Comparison of ENCODE assay signal across 12 cellular contexts in the genomic region with DNA sequence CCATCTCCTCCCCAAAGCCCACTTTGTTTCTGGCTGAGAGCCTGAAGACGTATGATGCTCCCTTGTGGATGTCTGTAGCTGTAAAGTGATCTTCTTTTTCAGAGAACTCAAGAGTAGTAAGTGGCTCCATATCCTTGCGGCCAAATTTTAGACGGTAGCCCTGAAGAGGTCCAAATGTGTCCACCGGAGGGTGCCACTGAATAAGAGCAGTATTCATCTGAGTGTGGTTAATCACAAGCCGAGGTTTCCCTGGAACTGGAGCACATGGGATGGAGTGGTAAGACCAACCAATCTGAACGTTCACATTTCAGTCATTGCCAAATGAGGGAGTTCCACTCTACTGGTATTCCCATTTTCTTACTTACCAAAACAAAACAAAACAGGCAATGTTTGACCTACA.
DNase-seq lines count a peak whose midpoint lies in the region; ATAC-seq and TF ChIP-seq lines count a peak whose summit lies in the region.
"Had no signal": no experiment of that assay in that cellular context is flagged by ENCODE, and none has a peak within 500 bp of the region (broad histone marks: within the 10 kb centered on the region; RNA-seq: fewer than 3 reads in every experiment).

No MANE protein-coding gene starts in this region.

- peak; percentile 20 for TF ChIP-seq RAD21 in neural cell (conservative IDR thresholded peaks at IDR 0.05)

- peak; percentile 73 for TF ChIP-seq CTCF in epithelial cell of proximal tubule (conservative IDR thresholded peaks at IDR 0.05; ENCODE audit: low read depth, low read length)
- peak; percentile 30 for TF ChIP-seq CTCF in neural cell (IDR thresholded peaks at IDR 0.05; ENCODE audit: poor library complexity, severe bottlenecking)

- no peak overlapping the region for H3K9ac ChIP-seq in neural cell (ENCODE audit: low read length)

- no peak for TF ChIP-seq EP300 in neural cell (conservative IDR thresholded peaks at IDR 0.05; ENCODE audit: poor library complexity, severe bottlenecking)

- H3K9me2 ChIP-seq in neural cell (ENCODE audit: insufficient read depth, low read length): no peaks in the 10 kb centered on the region

- H3K27ac ChIP-seq in neural cell (ENCODE audit: low read length): no peak overlapping the region

- H3F3A ChIP-seq in neural cell (ENCODE audit: insufficient read depth, low read length, poor library complexity, severe bottlenecking): no peaks in the 10 kb centered on the region

- no peaks in the 10 kb centered on the region for H3K9me3 ChIP-seq in neural cell (ENCODE audit: low read length)

- DNase-seq in H4 (ENCODE audit: low spot score): peak; percentile 34
- DNase-seq in NCI-H2107 treated with DMSO at 0.1 percent for 48 hours (lab: John Stamatoyannopoulos, UW; ENCODE audit: unreplicated experiment): peak; percentile 8
- DNase-seq in epithelial cell of proximal tubule (ENCODE audit: low read depth): peak; percentile 31
- DNase-seq in RPMI8226: no peak
- DNase-seq: activated naive CD8-positive, alpha-beta T cell treated with anti-CD3 and anti-CD28 coated beads, Interleukin-2, amount 10 ng/mL, durations not matched to agents 7 days and 5 days; naive B cell; NCI-H2029 treated with DMSO at 0.1 percent for 48 hours; stimulated activated naive CD4-positive, alpha-beta T cell had no signal

- H3K27me3 ChIP-seq in neural cell (ENCODE audit: insufficient read depth, low read depth, low read length): no peaks in the 10 kb centered on the region

- no peaks in the 10 kb centered on the region for H3K79me2 ChIP-seq in neural cell (replicated peaks; ENCODE audit: insufficient read depth, low read length)

- H2AFZ ChIP-seq in neural cell (ENCODE audit: low read depth, low read length): no peak overlapping the region

- H4K20me1 ChIP-seq in neural cell (ENCODE audit: insufficient read depth): no peaks in the 10 kb centered on the region

- no peak overlapping the region for H3K4me3 ChIP-seq in epithelial cell of proximal tubule (ENCODE audit: low read depth, low read length)
- H3K4me3 ChIP-seq in neural cell (ENCODE audit: low read length): no peak overlapping the region

- ATAC-seq in HG03378 (IDR thresholded peaks at IDR 0.05; ENCODE audit: unreplicated experiment) (no peak), GM19467 (IDR thresholded peaks at IDR 0.05; ENCODE audit: unreplicated experiment) (no peak), GM18861 (IDR thresholded peaks at IDR 0.05; ENCODE audit: unreplicated experiment) (no peak)

- no peaks in the 10 kb centered on the region for H3K36me3 ChIP-seq in neural cell (ENCODE audit: insufficient read depth, low read length)

- no peak overlapping the region for H3K4me2 ChIP-seq in neural cell (ENCODE audit: low read length)

TF ChIP-seq in neural cell, 6 proteins besides CTCF, POLR2A, EP300 and RAD21:
- TF ChIP-seq EZH2 (IDR thresholded peaks at IDR 0.05; ENCODE audit: borderline replicate concordance, insufficient read depth, low read length, poor library complexity, severe bottlenecking) (no peak), SMC3 (conservative IDR thresholded peaks at IDR 0.05; ENCODE audit: poor library complexity) (peak; percentile 13), TAF1 (IDR thresholded peaks at IDR 0.05; ENCODE audit: low read depth) (no peak)
- TF ChIP-seq, protein P1, sequence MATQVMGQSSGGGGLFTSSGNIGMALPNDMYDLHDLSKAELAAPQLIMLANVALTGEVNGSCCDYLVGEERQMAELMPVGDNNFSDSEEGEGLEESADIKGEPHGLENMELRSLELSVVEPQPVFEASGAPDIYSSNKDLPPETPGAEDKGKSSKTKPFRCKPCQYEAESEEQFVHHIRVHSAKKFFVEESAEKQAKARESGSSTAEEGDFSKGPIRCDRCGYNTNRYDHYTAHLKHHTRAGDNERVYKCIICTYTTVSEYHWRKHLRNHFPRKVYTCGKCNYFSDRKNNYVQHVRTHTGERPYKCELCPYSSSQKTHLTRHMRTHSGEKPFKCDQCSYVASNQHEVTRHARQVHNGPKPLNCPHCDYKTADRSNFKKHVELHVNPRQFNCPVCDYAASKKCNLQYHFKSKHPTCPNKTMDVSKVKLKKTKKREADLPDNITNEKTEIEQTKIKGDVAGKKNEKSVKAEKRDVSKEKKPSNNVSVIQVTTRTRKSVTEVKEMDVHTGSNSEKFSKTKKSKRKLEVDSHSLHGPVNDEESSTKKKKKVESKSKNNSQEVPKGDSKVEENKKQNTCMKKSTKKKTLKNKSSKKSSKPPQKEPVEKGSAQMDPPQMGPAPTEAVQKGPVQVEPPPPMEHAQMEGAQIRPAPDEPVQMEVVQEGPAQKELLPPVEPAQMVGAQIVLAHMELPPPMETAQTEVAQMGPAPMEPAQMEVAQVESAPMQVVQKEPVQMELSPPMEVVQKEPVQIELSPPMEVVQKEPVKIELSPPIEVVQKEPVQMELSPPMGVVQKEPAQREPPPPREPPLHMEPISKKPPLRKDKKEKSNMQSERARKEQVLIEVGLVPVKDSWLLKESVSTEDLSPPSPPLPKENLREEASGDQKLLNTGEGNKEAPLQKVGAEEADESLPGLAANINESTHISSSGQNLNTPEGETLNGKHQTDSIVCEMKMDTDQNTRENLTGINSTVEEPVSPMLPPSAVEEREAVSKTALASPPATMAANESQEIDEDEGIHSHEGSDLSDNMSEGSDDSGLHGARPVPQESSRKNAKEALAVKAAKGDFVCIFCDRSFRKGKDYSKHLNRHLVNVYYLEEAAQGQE (IDR thresholded peaks at IDR 0.05; ENCODE audit: borderline replicate concordance): no peak
